Comparison of ENCODE assay signal across 14 cellular contexts in the genomic region with DNA sequence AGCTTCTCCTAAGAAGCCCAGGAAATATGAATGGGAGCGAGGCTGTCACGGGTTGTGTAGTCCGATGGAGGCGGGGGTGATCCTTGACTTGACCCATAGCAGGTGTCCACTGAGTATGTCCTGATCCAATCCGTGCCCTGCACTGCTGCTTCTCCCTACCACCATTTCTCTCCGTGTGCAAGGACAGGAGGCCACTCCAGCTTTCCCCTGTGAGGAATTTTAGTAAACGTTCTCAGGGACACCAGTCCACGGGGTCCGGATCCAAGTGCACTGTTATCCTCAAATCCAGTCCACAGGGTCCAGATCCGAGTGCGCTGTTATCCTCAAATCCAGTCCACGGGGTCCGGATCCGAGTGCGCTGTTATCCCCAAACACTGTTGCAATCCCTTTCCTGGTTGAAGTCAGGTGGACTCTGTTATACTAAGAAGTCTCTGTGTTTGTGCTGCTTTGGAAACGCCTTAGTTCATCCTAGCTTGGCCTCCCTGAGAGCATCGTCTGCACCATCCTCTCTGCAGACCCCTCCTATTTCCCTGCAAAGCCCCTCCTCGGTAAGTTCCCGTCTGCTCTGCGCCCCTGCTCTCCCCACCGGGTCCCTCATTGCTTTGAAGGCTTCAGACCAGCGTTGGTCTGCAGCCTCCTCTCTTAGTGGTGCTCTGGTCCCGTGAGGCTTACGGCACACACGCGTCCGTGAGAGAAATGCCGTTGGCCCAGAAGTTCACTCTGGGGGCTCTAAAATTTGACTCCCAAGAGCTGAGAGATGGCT.
DNase-seq lines count a peak whose midpoint lies in the region; ATAC-seq and TF ChIP-seq lines count a peak whose summit lies in the region.
"Had no signal": no experiment of that assay in that cellular context is flagged by ENCODE, and none has a peak within 500 bp of the region (broad histone marks: within the 10 kb centered on the region; RNA-seq: fewer than 3 reads in every experiment).

No MANE protein-coding gene starts in this region.

- DNase-seq in right atrium auricular region (ENCODE audit: low spot score): peak; percentile 32
- DNase-seq in heart right ventricle: no peak
- peak; percentile 43 for DNase-seq in ecto neural progenitor cell (ENCODE audit: low spot score)
- no peak for DNase-seq in neural progenitor cell (ENCODE audit: low spot score)
- DNase-seq in NCI-H345 treated with DMSO at 0.1 percent for 48 hours (lab: John Stamatoyannopoulos, UW; ENCODE audit: unreplicated experiment): no peak
- no peak for DNase-seq in T-helper 9 cell
- DNase-seq in CD14-positive monocyte (ENCODE audit: low spot score): no peak
- DNase-seq: 8988T; Caco-2; CD4-positive, alpha-beta T cell; H7 had no signal

- H3K4me3 Mint-ChIP-seq in neural progenitor cell (no peak overlapping the region), CD14-positive monocyte (no peak overlapping the region)
- H3K4me3 Mint-ChIP-seq: CD4-positive, alpha-beta T cell; IgD-negative memory B cell had no signal

- no peak overlapping the region for H3K4me3 ChIP-seq in right atrium auricular region
- H3K4me3 ChIP-seq in heart right ventricle: no peak overlapping the region
- no peak overlapping the region for H3K4me3 ChIP-seq in neural progenitor cell

- peaks cover 3% of the 10 kb centered on the region for H3K4me1 Mint-ChIP-seq in neural progenitor cell
- no peaks in the 10 kb centered on the region for H3K4me1 Mint-ChIP-seq in CD14-positive monocyte
- H3K4me1 Mint-ChIP-seq: IgD-negative memory B cell had no signal

- WGBS in heart right ventricle, 2 donors: 84 to 91% methylated on average over 28 of the region's 28 CpGs

- no peaks in the 10 kb centered on the region for H3K36me3 ChIP-seq in right atrium auricular region
- H3K36me3 ChIP-seq in heart right ventricle: no peaks in the 10 kb centered on the region
- H3K36me3 ChIP-seq in neural progenitor cell: no peaks in the 10 kb centered on the region

- no peaks in the 10 kb centered on the region for H3K36me3 Mint-ChIP-seq in neural progenitor cell
- no peaks in the 10 kb centered on the region for H3K36me3 Mint-ChIP-seq in CD14-positive monocyte
- H3K36me3 Mint-ChIP-seq: IgD-negative memory B cell had no signal

- intact Hi-C loops in heart right ventricle (cut with DNase I): no loop called here
- intact Hi-C loops in CD14-positive monocyte (cut with micrococcal nuclease): no loop called here

- H3K27me3 Mint-ChIP-seq in neural progenitor cell (ENCODE audit: insufficient read depth, low read depth) (peaks cover 7% of the 10 kb centered on the region), CD14-positive monocyte (ENCODE audit: low read depth in 3 of 3) (peaks cover 0 to 1% (median 0%) of the 10 kb centered on the region in 3 donors)
- H3K27me3 Mint-ChIP-seq: CD4-positive, alpha-beta T cell; IgD-negative memory B cell had no signal

- H3K27me3 ChIP-seq in right atrium auricular region (no peaks in the 10 kb centered on the region), heart right ventricle (peaks cover 0 to 31% (median 3%) of the 10 kb centered on the region in 7 donors), neural progenitor cell (no peaks in the 10 kb centered on the region)

- no peak overlapping the region for H3K27ac ChIP-seq in right atrium auricular region
- H3K27ac ChIP-seq in heart right ventricle: no peak overlapping the region
- H3K27ac ChIP-seq in neural progenitor cell: no peak overlapping the region

- H3K9me3 Mint-ChIP-seq in neural progenitor cell: no peaks in the 10 kb centered on the region
- peaks cover 0 to 5% (median 0%) of the 10 kb centered on the region in 7 donors for H3K9me3 Mint-ChIP-seq in CD14-positive monocyte
- H3K9me3 Mint-ChIP-seq: CD4-positive, alpha-beta T cell had no signal

- TF ChIP-seq CTCF in right atrium auricular region (IDR thresholded peaks at IDR 0.05): no peak
- no peak for TF ChIP-seq CTCF in heart right ventricle (IDR thresholded peaks at IDR 0.05)
- no peak for TF ChIP-seq CTCF in neural progenitor cell (IDR thresholded peaks at IDR 0.05)
- no peak for TF ChIP-seq CTCF in CD14-positive monocyte (IDR thresholded peaks at IDR 0.05)

- H3K27ac Mint-ChIP-seq in neural progenitor cell: peak overlapping the region; percentile 64
- H3K27ac Mint-ChIP-seq in CD14-positive monocyte: peak overlapping the region in 1 of 7 donors; percentile 6
- H3K27ac Mint-ChIP-seq: CD4-positive, alpha-beta T cell; IgD-negative memory B cell had no signal

- no peaks in the 10 kb centered on the region for H4K20me1 ChIP-seq in neural progenitor cell (ENCODE audit: low read depth)

- no peak overlapping the region for H2AFZ ChIP-seq in neural progenitor cell (replicated peaks)

- H3K79me2 ChIP-seq in neural progenitor cell (ENCODE audit: low read depth): no peaks in the 10 kb centered on the region

- H3F3A ChIP-seq in neural progenitor cell (ENCODE audit: low read depth): no peaks in the 10 kb centered on the region

- H3K9ac ChIP-seq in neural progenitor cell: no peak overlapping the region

- H3K4me1 ChIP-seq in right atrium auricular region (peaks cover 0 to 18% of the 10 kb centered on the region in 2 donors), heart right ventricle (no peaks in the 10 kb centered on the region), neural progenitor cell (no peaks in the 10 kb centered on the region)
- H3K4me1 ChIP-seq: Caco-2 had no signal

- ATAC-seq in heart right ventricle (no peak), HG03457 (IDR thresholded peaks at IDR 0.05; ENCODE audit: unreplicated experiment) (no peak)
- ATAC-seq: HepG2 had no signal

- no peak overlapping the region for H3K4me2 ChIP-seq in neural progenitor cell

- H3K9me3 ChIP-seq in right atrium auricular region (no peaks in the 10 kb centered on the region), heart right ventricle (no peaks in the 10 kb centered on the region), neural progenitor cell (ENCODE audit: low read depth) (no peaks in the 10 kb centered on the region)
- H3K9me3 ChIP-seq: Caco-2 had no signal

Comparison
In these comparisons a context has a peak if more than half of its experiments do, and no peak if none do; other contexts are left out.
1. DNase-seq: peak in right atrium auricular region (single experiment) and ecto neural progenitor cell (single experiment); none in heart right ventricle (0 of 2), neural progenitor cell (single experiment), NCI-H345 treated with DMSO at 0.1 percent for 48 hours (single experiment), T-helper 9 cell (single experiment) and CD14-positive monocyte (single experiment).